Comparison of ENCODE assay signal across 23 cellular contexts in the genomic region with DNA sequence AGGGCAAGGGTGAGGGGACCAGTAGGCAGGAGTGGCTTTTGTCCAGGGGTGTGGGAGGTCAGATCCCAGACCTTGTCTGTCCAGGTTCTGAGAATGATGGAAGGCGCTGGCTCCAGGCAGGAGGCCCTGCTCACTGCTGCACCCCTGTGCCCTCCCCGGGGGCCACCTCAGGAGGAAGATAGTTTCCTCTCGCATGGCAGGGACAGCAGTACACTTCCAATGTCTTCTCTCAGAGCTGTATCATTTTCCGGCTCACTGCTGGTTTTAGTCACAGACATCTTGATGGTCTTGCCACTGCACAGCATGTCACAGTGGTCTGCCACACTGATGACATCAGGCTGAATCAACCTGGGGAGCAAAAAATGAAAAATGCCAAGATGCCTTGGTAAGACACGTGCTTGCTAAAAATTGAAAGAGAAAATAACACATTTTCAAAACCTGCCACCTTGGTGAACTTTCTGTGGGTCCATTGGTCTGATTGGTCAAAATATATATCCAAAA. TPM values are rescaled to one million over a fixed set of nuclear protein-coding genes. Genes with fewer than 3 reads are reported as not detected.
A peak's percentile ranks its signal among the peaks of the same experiment; 100 is the strongest.
DNase-seq lines count a peak whose midpoint lies in the region; ATAC-seq, FAIRE-seq and TF ChIP-seq lines count a peak whose summit lies in the region.
"Had no signal": no experiment of that assay in that cellular context is flagged by ENCODE, and none has a peak within 500 bp of the region (broad histone marks: within the 10 kb centered on the region; RNA-seq: fewer than 3 reads in every experiment).

No MANE protein-coding gene starts in this region.

- H3K4me3 ChIP-seq in WERI-Rb-1 (ENCODE audit: low read depth, low read length) (no peak overlapping the region), kidney (ENCODE audit: low read length in 2 of 2) (no peak overlapping the region), stomach (no peak overlapping the region)
- H3K4me3 ChIP-seq: adrenal gland, right atrium auricular region, uterus had no signal

- no peak for FAIRE-seq in kidney (lab: Jason Lieb, UNC)
- FAIRE-seq: bronchial epithelial cell had no signal

- peaks cover 15% of the 10 kb centered on the region for H3K27me3 ChIP-seq in WERI-Rb-1 (ENCODE audit: insufficient read depth, low read depth, severe bottlenecking)
- peaks cover 17 to 54% (median 36%) of the 10 kb centered on the region in 3 donors for H3K27me3 ChIP-seq in stomach

- H3K27ac ChIP-seq in WERI-Rb-1: no peak overlapping the region
- no peak overlapping the region for H3K27ac ChIP-seq in kidney (ENCODE audit: low read depth in 2 of 2, low read length in 2 of 2)
- no peak overlapping the region for H3K27ac ChIP-seq in stomach
- H3K27ac ChIP-seq: adrenal gland, right atrium auricular region, uterus had no signal

- no peak for TF ChIP-seq EP300 in stomach (IDR thresholded peaks at IDR 0.05)

- 63 to 79% (median 75%) methylated on average over 3 to 5 of the region's 5 CpGs for WGBS in stomach, 5 donors

- peaks cover 6% of the 10 kb centered on the region for H3K36me3 Mint-ChIP-seq in activated naive CD8-positive, alpha-beta T cell
- peaks cover 3% of the 10 kb centered on the region for H3K36me3 Mint-ChIP-seq in activated naive CD8-positive, alpha-beta T cell treated with anti-CD3 and anti-CD28 coated beads for 36 hours

- H3K9ac ChIP-seq in kidney (ENCODE audit: low read length in 2 of 2): no peak overlapping the region

- ATAC-seq in HG03571 (IDR thresholded peaks at IDR 0.05; ENCODE audit: unreplicated experiment): no peak
- no peak for ATAC-seq in GM19397 (IDR thresholded peaks at IDR 0.05; ENCODE audit: unreplicated experiment)
- ATAC-seq: esophagus mucosa, HCT116 had no signal

- no peak for DNase-seq in activated naive CD8-positive, alpha-beta T cell treated with anti-CD3 and anti-CD28 coated beads for 36 hours
- DNase-seq in WERI-Rb-1 (peak; percentile 5), kidney (peak; percentile 12), stomach (peak; percentile 10), NOMO-1 treated with dmso at 0.1 percent for 144 hours (lab: John Stamatoyannopoulos, UW; ENCODE audit: unreplicated experiment) (no peak)
- DNase-seq: KBM-7; NCI-H1092 treated with DMSO at 0.1 percent for 48 hours; NCI-H2081 treated with DMSO at 0.1 percent for 48 hours; NCI-H510A; occipital lobe; stimulated activated CD4-positive, alpha-beta T cell treated with anti-CD3 and anti-CD28 coated beads, Interleukin-15, amount 100 ng/mL, for 24 hours; uterus had no signal

- H3K9me3 Mint-ChIP-seq in activated naive CD8-positive, alpha-beta T cell (ENCODE audit: low read depth): peaks cover 7% of the 10 kb centered on the region
- H3K9me3 Mint-ChIP-seq in activated naive CD8-positive, alpha-beta T cell treated with anti-CD3 and anti-CD28 coated beads for 36 hours: peaks cover 3% of the 10 kb centered on the region

- TF ChIP-seq POLR2A in stomach (IDR thresholded peaks at IDR 0.05): no peak

- H3K4me1 ChIP-seq in kidney (ENCODE audit: control insufficient read depth in 1 of 2, insufficient read depth in 1 of 2, low read depth in 1 of 2, low read length in 2 of 2): peaks cover 0 to 5% of the 10 kb centered on the region in 2 donors
- H3K4me1 ChIP-seq in stomach: peaks cover 13 to 27% (median 20%) of the 10 kb centered on the region in 4 donors
- H3K4me1 ChIP-seq: adrenal gland had no signal

- H3K27ac Mint-ChIP-seq in activated naive CD8-positive, alpha-beta T cell: peak overlapping the region; percentile 16
- H3K27ac Mint-ChIP-seq in activated naive CD8-positive, alpha-beta T cell treated with anti-CD3 and anti-CD28 coated beads for 36 hours: no peak overlapping the region

- TF ChIP-seq CTCF in WERI-Rb-1 (IDR thresholded peaks at IDR 0.05; ENCODE audit: low read depth, low read length): no peak
- no peak for TF ChIP-seq CTCF in kidney (IDR thresholded peaks at IDR 0.05; ENCODE audit: borderline replicate concordance, extremely low read depth, insufficient read depth)
- TF ChIP-seq CTCF in stomach (IDR thresholded peaks at IDR 0.05): no peak

- peaks cover 16% of the 10 kb centered on the region for H3K27me3 Mint-ChIP-seq in activated naive CD8-positive, alpha-beta T cell
- peaks cover 44% of the 10 kb centered on the region for H3K27me3 Mint-ChIP-seq in activated naive CD8-positive, alpha-beta T cell treated with anti-CD3 and anti-CD28 coated beads for 36 hours

- H3K9me3 ChIP-seq in WERI-Rb-1 (ENCODE audit: severe bottlenecking) (peaks cover 26% of the 10 kb centered on the region), kidney (ENCODE audit: control insufficient read depth in 1 of 2, low read length in 2 of 2) (no peaks in the 10 kb centered on the region), stomach (peaks cover 0 to 13% (median 10%) of the 10 kb centered on the region in 4 donors)
- H3K9me3 ChIP-seq: adrenal gland, uterus had no signal

- peaks cover 32% of the 10 kb centered on the region for H3K4me1 Mint-ChIP-seq in activated naive CD8-positive, alpha-beta T cell (ENCODE audit: low read depth)
- H3K4me1 Mint-ChIP-seq in activated naive CD8-positive, alpha-beta T cell treated with anti-CD3 and anti-CD28 coated beads for 36 hours: peaks cover 29% of the 10 kb centered on the region

- H3K4me3 Mint-ChIP-seq in activated naive CD8-positive, alpha-beta T cell: no peak overlapping the region
- no peak overlapping the region for H3K4me3 Mint-ChIP-seq in activated naive CD8-positive, alpha-beta T cell treated with anti-CD3 and anti-CD28 coated beads for 36 hours

- H3K36me3 ChIP-seq in WERI-Rb-1: no peaks in the 10 kb centered on the region
- no peaks in the 10 kb centered on the region for H3K36me3 ChIP-seq in kidney (ENCODE audit: control insufficient read depth in 1 of 2, insufficient read depth in 2 of 2, low read length in 2 of 2)
- H3K36me3 ChIP-seq in stomach: no peaks in the 10 kb centered on the region
- H3K36me3 ChIP-seq: adrenal gland, right atrium auricular region, uterus had no signal

- intact Hi-C loops in kidney (cut with DNase I): no loop called here
- intact Hi-C loops in stomach (cut with DNase I; ENCODE audit: low total_unique reads): no loop called here

RNA-seq across cellular contexts. Expression of gene SLC6A3, which starts 3.3 kb away (rescaled TPM):
- not detected for total RNA-seq in activated naive CD8-positive, alpha-beta T cell treated with anti-CD3 and anti-CD28 coated beads for 36 hours
- total RNA-seq in kidney (0.54 TPM), stomach (not detected)
- polyA plus RNA-seq in kidney (ENCODE audit: insufficient read depth, low read depth, low replicate concordance) (0.09 TPM), stomach (under 1 TPM in 1 of 3 donors, not detected in 2; 0.05 TPM)
- total RNA-seq: adrenal gland; bronchial epithelial cell; Daoy; lower leg skin; occipital lobe; T-helper 1 cell treated with Interleukin-12 subunit alpha and Interleukin-12 subunit beta and Interleukin-4 antibody, amounts not matched to agents 30 ng/mL and 1 ng/mL, for 36 hours had no signal

Comparison
In these comparisons a context has a peak if more than half of its experiments do, and no peak if none do; other contexts are left out.
1. DNase-seq: peak in WERI-Rb-1 (single experiment), kidney (single experiment) and stomach (single experiment); none in activated naive CD8-positive, alpha-beta T cell treated with anti-CD3 and anti-CD28 coated beads for 36 hours (single experiment) and NOMO-1 treated with dmso at 0.1 percent for 144 hours (single experiment).